ENCODE assay signal across 1 cellular context in the genomic region with DNA sequence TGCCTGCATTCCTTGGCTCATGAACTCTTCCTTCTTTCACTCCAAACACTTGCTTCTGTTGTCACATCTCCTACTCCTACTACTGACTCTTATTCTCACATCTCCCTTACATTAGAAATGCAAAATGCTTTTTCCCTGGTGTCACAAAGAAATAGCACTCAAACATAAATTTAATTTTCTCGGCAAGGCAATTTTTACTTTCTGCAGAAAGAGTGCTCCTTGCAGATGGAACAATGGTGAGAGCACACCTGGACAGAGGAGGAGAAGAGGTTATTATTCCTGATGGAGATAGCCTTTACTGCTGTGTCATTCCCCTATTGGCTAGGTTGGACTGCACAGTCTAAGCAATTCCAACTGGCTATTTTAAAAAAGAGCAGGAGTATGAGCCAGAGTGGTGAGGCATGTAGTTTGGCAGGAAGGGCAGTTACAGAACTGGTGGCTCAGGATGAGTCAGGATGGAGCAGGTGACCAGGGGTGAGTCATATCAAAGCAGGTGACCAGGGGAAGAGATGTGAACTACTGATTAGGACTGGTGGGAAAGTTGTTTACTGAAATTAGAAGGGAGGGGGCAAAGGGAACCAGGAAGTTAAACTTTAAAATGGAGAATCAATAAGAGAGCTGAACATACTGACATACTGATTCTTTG.
TF ChIP-seq lines count a peak whose summit lies in the region.

No MANE protein-coding gene starts in this region.

TF ChIP-seq in K562, 482 proteins besides CTCF, POLR2A, EP300 and RAD21 (continued from another document):
- TF ChIP-seq, protein P1, sequence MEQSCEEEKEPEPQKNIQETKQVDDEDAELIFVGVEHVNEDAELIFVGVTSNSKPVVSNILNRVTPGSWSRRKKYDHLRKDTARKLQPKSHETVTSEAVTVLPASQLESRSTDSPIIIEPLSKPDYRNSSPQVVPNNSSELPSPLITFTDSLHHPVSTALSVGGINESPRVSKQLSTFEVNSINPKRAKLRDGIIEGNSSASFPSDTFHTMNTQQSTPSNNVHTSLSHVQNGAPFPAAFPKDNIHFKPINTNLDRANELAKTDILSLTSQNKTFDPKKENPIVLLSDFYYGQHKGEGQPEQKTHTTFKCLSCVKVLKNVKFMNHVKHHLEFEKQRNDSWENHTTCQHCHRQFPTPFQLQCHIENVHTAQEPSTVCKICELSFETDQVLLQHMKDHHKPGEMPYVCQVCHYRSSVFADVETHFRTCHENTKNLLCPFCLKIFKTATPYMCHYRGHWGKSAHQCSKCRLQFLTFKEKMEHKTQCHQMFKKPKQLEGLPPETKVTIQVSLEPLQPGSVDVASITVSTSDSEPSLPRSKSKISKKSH (CRISPR knock-in tag; IDR thresholded peaks at IDR 0.05) = no peak
- TF ChIP-seq MYNN (IDR thresholded peaks at IDR 0.05) = no peak
- no peak for TF ChIP-seq MYNN (CRISPR knock-in tag; IDR thresholded peaks at IDR 0.05)
- TF ChIP-seq, protein P2, sequence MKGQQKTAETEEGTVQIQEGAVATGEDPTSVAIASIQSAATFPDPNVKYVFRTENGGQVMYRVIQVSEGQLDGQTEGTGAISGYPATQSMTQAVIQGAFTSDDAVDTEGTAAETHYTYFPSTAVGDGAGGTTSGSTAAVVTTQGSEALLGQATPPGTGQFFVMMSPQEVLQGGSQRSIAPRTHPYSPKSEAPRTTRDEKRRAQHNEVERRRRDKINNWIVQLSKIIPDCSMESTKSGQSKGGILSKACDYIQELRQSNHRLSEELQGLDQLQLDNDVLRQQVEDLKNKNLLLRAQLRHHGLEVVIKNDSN (CRISPR knock-in tag; IDR thresholded peaks at IDR 0.05) = no peak
- TF ChIP-seq CBX5 (IDR thresholded peaks at IDR 0.05; ENCODE audit: borderline replicate concordance, low read depth) = no peak
- no peak for TF ChIP-seq ZNF507 (tag; conservative IDR thresholded peaks at IDR 0.05)
- peak; percentile 45; the same call in 1 of the 2 replicates for TF ChIP-seq FOSL1 (tag; conservative IDR thresholded peaks at IDR 0.05)
- TF ChIP-seq, protein P3, sequence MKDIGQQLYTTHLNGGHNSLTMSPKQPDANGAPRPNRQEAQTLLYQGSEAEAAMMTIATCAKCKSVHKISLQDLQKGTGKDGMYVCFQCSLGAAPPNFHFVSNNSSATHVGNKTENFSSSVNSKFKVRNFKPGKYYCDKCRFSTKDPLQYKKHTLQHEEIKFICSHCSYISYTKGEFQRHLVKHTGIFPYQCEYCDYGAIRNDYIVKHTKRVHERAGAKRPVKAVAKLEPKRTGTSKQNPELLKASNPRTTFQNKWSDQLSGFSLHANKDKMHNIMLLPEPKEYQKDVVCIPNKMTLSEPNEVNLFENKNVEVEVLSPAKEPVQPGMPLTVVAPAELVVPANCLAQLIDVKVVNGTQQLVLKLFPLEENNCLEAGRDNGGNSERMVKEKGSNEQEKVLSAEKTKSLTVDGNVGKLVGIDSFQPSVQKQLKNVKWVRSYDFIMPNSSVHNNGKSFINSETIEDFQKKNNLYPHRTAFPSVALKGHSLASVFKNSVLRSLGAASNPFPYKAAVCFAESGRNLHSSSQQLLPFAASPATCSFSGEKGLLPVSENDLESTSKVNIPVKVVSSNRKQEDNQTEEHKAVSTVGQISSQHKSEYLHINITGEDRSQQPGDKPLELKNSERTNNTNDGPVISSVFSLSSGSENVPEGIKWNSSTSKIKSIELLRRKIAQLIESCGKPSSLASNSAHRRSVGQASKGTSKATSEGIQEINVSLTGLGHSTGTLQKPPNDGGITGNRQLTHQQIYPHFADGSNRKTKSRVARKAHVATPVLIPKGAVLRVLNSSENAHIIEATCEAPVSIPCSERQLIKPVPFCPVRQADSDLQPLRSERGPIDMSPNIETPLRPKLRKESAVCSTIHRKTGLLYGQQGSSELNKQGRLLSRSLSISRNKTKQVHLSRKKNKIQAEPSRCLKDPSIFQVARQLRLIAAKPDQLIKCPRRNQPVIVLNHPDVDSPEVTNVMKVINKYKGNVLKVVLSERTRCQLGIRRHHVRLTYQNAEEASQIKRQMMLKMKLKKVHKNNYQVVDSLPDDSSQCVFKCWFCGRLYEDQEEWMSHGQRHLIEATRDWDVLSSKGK (CRISPR knock-in tag; IDR thresholded peaks at IDR 0.05) = no peak
- TF ChIP-seq ZSCAN29 (IDR thresholded peaks at IDR 0.05) = no peak
- TF ChIP-seq MYBL2 (IDR thresholded peaks at IDR 0.05; ENCODE audit: low read depth) = no peak
- no peak for TF ChIP-seq MYBL2 (CRISPR knock-in tag; IDR thresholded peaks at IDR 0.05; ENCODE audit: borderline replicate concordance)
- TF ChIP-seq, protein P4, sequence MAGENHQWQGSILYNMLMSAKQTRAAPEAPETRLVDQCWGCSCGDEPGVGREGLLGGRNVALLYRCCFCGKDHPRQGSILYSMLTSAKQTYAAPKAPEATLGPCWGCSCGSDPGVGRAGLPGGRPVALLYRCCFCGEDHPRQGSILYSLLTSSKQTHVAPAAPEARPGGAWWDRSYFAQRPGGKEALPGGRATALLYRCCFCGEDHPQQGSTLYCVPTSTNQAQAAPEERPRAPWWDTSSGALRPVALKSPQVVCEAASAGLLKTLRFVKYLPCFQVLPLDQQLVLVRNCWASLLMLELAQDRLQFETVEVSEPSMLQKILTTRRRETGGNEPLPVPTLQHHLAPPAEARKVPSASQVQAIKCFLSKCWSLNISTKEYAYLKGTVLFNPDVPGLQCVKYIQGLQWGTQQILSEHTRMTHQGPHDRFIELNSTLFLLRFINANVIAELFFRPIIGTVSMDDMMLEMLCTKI (IDR thresholded peaks at IDR 0.05; ENCODE audit: partially characterized antibody) = no peak
- no peak for TF ChIP-seq ETV6 (IDR thresholded peaks at IDR 0.05; ENCODE audit: borderline replicate concordance in 1 of 2, low read depth in 2 of 2, low read length in 1 of 2)
- no peak for TF ChIP-seq ETV6 (CRISPR knock-in tag; IDR thresholded peaks at IDR 0.05; ENCODE audit: borderline replicate concordance)
- TF ChIP-seq WHSC1 (IDR thresholded peaks at IDR 0.05; ENCODE audit: low read length) = no peak
- TF ChIP-seq ZNF707 (CRISPR knock-in tag; conservative IDR thresholded peaks at IDR 0.05) = no peak
- TF ChIP-seq, protein P5, sequence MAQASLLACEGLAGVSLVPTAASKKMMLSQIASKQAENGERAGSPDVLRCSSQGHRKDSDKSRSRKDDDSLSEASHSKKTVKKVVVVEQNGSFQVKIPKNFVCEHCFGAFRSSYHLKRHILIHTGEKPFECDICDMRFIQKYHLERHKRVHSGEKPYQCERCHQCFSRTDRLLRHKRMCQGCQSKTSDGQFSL (CRISPR knock-in tag; IDR thresholded peaks at IDR 0.05) = no peak
- TF ChIP-seq, protein P5 (tag; IDR thresholded peaks at IDR 0.05) = no peak
- TF ChIP-seq, protein P6, sequence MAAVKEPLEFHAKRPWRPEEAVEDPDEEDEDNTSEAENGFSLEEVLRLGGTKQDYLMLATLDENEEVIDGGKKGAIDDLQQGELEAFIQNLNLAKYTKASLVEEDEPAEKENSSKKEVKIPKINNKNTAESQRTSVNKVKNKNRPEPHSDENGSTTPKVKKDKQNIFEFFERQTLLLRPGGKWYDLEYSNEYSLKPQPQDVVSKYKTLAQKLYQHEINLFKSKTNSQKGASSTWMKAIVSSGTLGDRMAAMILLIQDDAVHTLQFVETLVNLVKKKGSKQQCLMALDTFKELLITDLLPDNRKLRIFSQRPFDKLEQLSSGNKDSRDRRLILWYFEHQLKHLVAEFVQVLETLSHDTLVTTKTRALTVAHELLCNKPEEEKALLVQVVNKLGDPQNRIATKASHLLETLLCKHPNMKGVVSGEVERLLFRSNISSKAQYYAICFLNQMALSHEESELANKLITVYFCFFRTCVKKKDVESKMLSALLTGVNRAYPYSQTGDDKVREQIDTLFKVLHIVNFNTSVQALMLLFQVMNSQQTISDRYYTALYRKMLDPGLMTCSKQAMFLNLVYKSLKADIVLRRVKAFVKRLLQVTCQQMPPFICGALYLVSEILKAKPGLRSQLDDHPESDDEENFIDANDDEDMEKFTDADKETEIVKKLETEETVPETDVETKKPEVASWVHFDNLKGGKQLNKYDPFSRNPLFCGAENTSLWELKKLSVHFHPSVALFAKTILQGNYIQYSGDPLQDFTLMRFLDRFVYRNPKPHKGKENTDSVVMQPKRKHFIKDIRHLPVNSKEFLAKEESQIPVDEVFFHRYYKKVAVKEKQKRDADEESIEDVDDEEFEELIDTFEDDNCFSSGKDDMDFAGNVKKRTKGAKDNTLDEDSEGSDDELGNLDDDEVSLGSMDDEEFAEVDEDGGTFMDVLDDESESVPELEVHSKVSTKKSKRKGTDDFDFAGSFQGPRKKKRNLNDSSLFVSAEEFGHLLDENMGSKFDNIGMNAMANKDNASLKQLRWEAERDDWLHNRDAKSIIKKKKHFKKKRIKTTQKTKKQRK (IDR thresholded peaks at IDR 0.05; ENCODE audit: borderline replicate concordance, low read depth, low read length) = no peak
- TF ChIP-seq HDAC1 (IDR thresholded peaks at IDR 0.05) = no peak
- TF ChIP-seq, protein P7, sequence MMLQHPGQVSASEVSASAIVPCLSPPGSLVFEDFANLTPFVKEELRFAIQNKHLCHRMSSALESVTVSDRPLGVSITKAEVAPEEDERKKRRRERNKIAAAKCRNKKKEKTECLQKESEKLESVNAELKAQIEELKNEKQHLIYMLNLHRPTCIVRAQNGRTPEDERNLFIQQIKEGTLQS (IDR thresholded peaks at IDR 0.05) = peak; percentile 71
- TF ChIP-seq, protein P7 (CRISPR knock-in tag; conservative IDR thresholded peaks at IDR 0.05) = no peak
- TF ChIP-seq ARID1B (IDR thresholded peaks at IDR 0.05) = 0 out of 2 replicates have a peak, but pooled peaks have one; percentile 14
